In the genomic region with DNA sequence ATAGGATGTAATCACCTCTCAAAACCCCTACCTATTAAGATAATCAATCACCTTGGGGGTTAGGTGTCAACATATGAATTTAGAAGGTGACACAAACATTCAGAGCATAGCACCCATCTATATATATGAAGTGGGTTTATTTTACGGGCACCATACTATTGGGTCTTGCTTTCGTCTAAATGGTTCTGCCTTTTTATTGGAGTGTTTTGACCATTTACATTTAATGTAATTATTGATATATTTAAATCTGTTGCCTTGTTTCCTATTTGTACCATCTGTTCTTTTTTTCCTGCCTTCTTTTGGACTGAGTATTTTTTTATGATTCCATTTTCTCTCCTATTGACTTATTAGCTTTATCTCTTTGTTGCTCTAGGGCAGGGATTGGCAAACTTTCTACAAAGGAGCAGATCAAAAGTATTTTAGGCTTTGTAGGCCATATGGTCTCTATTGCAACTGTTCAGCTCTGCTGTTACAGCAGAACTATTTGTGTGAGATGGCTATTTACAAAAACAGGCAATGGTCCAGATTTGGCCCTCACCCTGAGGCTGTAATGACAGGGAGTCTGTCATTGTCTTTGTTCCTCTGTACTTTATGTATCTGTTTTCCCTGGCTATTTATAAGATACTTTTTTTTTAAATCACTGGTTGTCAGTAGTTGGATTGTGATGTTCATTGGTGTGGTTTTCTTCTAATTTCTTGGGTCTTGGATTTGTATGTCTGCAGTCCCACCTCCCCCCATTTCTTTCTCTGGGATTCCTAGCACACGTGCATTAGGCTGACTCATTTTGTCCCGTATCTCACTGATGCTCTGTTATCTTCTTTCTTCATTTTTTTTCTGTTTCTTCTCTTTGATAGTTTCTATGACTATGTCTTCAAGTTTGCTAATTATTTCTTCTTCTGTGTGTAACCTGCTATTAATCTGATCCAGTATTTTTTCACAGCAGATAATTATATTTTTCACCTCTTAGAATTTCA, we compare ENCODE assay signal across 18 cellular contexts.
A peak's percentile ranks its signal among the peaks of the same experiment; 100 is the strongest.
DNase-seq lines count a peak whose midpoint lies in the region; ATAC-seq and TF ChIP-seq lines count a peak whose summit lies in the region.
"Had no signal": no experiment of that assay in that cellular context is flagged by ENCODE, and none has a peak within 500 bp of the region (broad histone marks: within the 10 kb centered on the region; RNA-seq: fewer than 3 reads in every experiment).

No MANE protein-coding gene starts in this region.

- in situ Hi-C loops in GM13976 (cut with MboI; ENCODE audit: low sequenced_read_pairs, unreplicated experiment) = no loop called here

- no peaks in the 10 kb centered on the region for H3K9me3 ChIP-seq in ectodermal cell (ENCODE audit: control insufficient read depth, low read length)
- H3K9me3 ChIP-seq: lower lobe of right lung had no signal

- H3K36me3 ChIP-seq in ectodermal cell (ENCODE audit: control insufficient read depth, insufficient read depth, low read length) = peaks cover 46% of the 10 kb centered on the region

- no peak for TF ChIP-seq CTCF in GM13976 (IDR thresholded peaks at IDR 0.05; ENCODE audit: borderline replicate concordance, control extremely low read depth, extremely low read depth, insufficient read depth, missing control alignments)

- CTCF ChIA-PET in activated CD8-positive, alpha-beta T cell treated with anti-CD3 and anti-CD28 coated beads, Interleukin-2, amount 10 ng/mL, durations not matched to agents 7 days and 5 days (lab: Charles Lee) = no interaction called here

- H3K27me3 Mint-ChIP-seq in activated CD8-positive, alpha-beta T cell treated with anti-CD3 and anti-CD28 coated beads, Interleukin-2, amount 10 ng/mL, durations not matched to agents 7 days and 5 days (ENCODE audit: low read depth) = peaks cover 9% of the 10 kb centered on the region
- H3K27me3 Mint-ChIP-seq: activated naive CD8-positive, alpha-beta T cell had no signal

- 81 to 89% methylated on average over 2 to 3 of the region's 4 CpGs for WGBS in ectodermal cell, 2 experiments

- ATAC-seq in activated CD8-positive, alpha-beta T cell treated with anti-CD3 and anti-CD28 coated beads, Interleukin-2, amount 10 ng/mL, durations not matched to agents 7 days and 5 days = no peak
- ATAC-seq: stimulated activated naive CD8-positive, alpha-beta T cell treated with anti-CD3 and anti-CD28 coated beads, Interleukin-15, amount 100 ng/mL, for 72 hours had no signal

- H3K4me3 ChIP-seq in ectodermal cell (ENCODE audit: insufficient read depth, low read depth, low read length) = no peak overlapping the region
- H3K4me3 ChIP-seq: lower lobe of right lung had no signal

- POLR2A ChIA-PET in activated CD8-positive, alpha-beta T cell treated with anti-CD3 and anti-CD28 coated beads, Interleukin-2, amount 10 ng/mL, durations not matched to agents 7 days and 5 days (lab: Charles Lee) = no interaction called here

- no peak overlapping the region for H3K27ac Mint-ChIP-seq in activated CD8-positive, alpha-beta T cell treated with anti-CD3 and anti-CD28 coated beads, Interleukin-2, amount 10 ng/mL, durations not matched to agents 7 days and 5 days
- H3K27ac Mint-ChIP-seq: activated naive CD8-positive, alpha-beta T cell; activated T-cell treated with anti-CD3 and anti-CD28 coated beads, Interleukin-2, amount 50 U/mL, for 24 hours; CD14-positive monocyte; IgD-negative memory B cell; stimulated activated naive CD8-positive, alpha-beta T cell treated with anti-CD3 and anti-CD28 coated beads, Interleukin-15, amount 100 ng/mL, for 72 hours had no signal

- H3K27ac ChIP-seq in ectodermal cell (ENCODE audit: insufficient read depth, low read depth, low read length, poor library complexity, severe bottlenecking) = peak overlapping the region; percentile 86
- H3K27ac ChIP-seq: lower lobe of right lung had no signal

- peak; percentile 62 for DNase-seq in RPMI7951 (ENCODE audit: low read depth)
- peak; percentile 28 for DNase-seq in medulla oblongata (ENCODE audit: extremely low spot score)
- DNase-seq in superior temporal gyrus (ENCODE audit: extremely low spot score) = peak; percentile 66
- DNase-seq in GM13976 (ENCODE audit: low spot score) = no peak
- DNase-seq in activated CD8-positive, alpha-beta memory T cell treated with anti-CD3 and anti-CD28 coated beads, Interleukin-2, amount 50 U/mL, for 48 hours = no peak
- DNase-seq in kidney tubule cell (ENCODE audit: low spot score) = no peak
- no peak for DNase-seq in activated CD8-positive, alpha-beta T cell treated with anti-CD3 and anti-CD28 coated beads, Interleukin-2, amount 10 ng/mL, durations not matched to agents 7 days and 5 days
- DNase-seq: activated CD4-positive, alpha-beta T cell treated with anti-CD3 and anti-CD28 coated beads for 48 hours; activated T-cell treated with anti-CD3 and anti-CD28 coated beads, Interleukin-2, amount 50 U/mL, for 24 hours; HCEC 1CT; lower lobe of right lung; SHP77; stimulated activated naive CD8-positive, alpha-beta T cell treated with anti-CD3 and anti-CD28 coated beads, Interleukin-15, amount 100 ng/mL, for 72 hours; T1000 had no signal

- no peaks in the 10 kb centered on the region for H3K36me3 Mint-ChIP-seq in activated CD8-positive, alpha-beta T cell treated with anti-CD3 and anti-CD28 coated beads, Interleukin-2, amount 10 ng/mL, durations not matched to agents 7 days and 5 days (ENCODE audit: low read depth)
- H3K36me3 Mint-ChIP-seq: CD14-positive monocyte, IgD-negative memory B cell had no signal

- H3K4me1 Mint-ChIP-seq in activated CD8-positive, alpha-beta T cell treated with anti-CD3 and anti-CD28 coated beads, Interleukin-2, amount 10 ng/mL, durations not matched to agents 7 days and 5 days (ENCODE audit: low read depth) = peaks cover 7% of the 10 kb centered on the region
- H3K4me1 Mint-ChIP-seq: CD14-positive monocyte had no signal

- no peaks in the 10 kb centered on the region for H3K27me3 ChIP-seq in ectodermal cell (ENCODE audit: control insufficient read depth, insufficient read depth, low read length, poor library complexity, severe bottlenecking)

- no peak overlapping the region for H3K4me3 Mint-ChIP-seq in activated CD8-positive, alpha-beta T cell treated with anti-CD3 and anti-CD28 coated beads, Interleukin-2, amount 10 ng/mL, durations not matched to agents 7 days and 5 days
- H3K4me3 Mint-ChIP-seq: activated naive CD8-positive, alpha-beta T cell; activated T-cell treated with anti-CD3 and anti-CD28 coated beads, Interleukin-2, amount 50 U/mL, for 24 hours; CD14-positive monocyte; IgD-negative memory B cell; stimulated activated naive CD8-positive, alpha-beta T cell treated with anti-CD3 and anti-CD28 coated beads, Interleukin-15, amount 100 ng/mL, for 72 hours had no signal

- no peaks in the 10 kb centered on the region for H3K9me3 Mint-ChIP-seq in activated CD8-positive, alpha-beta T cell treated with anti-CD3 and anti-CD28 coated beads, Interleukin-2, amount 10 ng/mL, durations not matched to agents 7 days and 5 days (ENCODE audit: insufficient read depth)
- H3K9me3 Mint-ChIP-seq: activated T-cell treated with anti-CD3 and anti-CD28 coated beads, Interleukin-2, amount 50 U/mL, for 24 hours had no signal

- peaks cover 32% of the 10 kb centered on the region for H3K4me1 ChIP-seq in ectodermal cell (ENCODE audit: control insufficient read depth, insufficient read depth, low read length)

Comparison
In these comparisons a context has a peak if more than half of its experiments do, and no peak if none do; other contexts are left out.
1. DNase-seq: peak in RPMI7951 (single experiment), medulla oblongata (single experiment) and superior temporal gyrus (single experiment); none in GM13976 (single experiment), activated CD8-positive, alpha-beta memory T cell treated with anti-CD3 and anti-CD28 coated beads, Interleukin-2, amount 50 U/mL, for 48 hours (single experiment), kidney tubule cell (single experiment) and activated CD8-positive, alpha-beta T cell treated with anti-CD3 and anti-CD28 coated beads, Interleukin-2, amount 10 ng/mL, durations not matched to agents 7 days and 5 days (single experiment).